Comparison of ENCODE assay signal across 1 cellular context in the genomic region with DNA sequence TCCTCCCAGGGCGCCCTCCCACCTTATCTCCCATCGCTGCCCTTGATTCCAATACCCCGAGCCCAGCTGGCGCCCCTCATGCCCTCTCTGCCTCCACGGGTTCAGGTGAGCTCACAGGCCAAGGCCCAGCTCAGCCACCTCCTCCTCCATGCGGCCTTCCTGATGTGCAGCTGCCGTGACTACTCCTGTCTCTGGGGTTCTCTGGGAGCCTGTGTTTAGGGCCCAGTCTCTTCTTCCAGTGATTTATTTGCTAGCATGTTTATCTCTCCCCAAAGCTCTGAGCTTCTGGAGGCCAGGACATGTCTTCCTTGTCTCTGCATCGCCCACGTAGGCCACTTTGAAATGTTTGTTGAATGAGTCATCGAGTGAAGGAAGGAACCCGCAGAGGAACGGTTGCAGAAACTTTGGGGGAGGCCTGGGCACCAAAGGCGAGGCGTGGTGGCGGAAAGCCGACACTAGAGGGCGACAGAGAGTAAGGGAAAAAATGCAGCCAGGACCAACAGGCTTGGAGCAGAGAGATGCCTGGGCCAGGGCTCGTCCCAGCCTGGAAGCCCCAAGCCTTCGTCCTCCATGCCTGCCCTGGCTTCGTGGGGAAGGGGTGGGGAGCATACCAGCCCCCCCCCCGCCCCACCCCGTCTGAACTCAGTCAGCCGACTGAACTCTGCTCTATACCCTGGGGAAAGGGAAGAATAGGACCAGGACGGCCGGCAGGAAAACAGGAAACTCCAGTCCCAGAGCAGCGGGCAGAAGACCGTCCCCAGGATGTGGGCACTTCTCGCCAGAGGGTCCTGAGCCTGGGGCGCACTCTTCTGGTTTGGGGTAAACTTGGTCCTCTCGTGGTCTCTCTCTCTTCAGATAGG.
A peak's percentile ranks its signal among the peaks of the same experiment; 100 is the strongest.
TF ChIP-seq lines count a peak whose summit lies in the region.

No MANE protein-coding gene starts in this region.

TF ChIP-seq in HepG2, 621 proteins besides CTCF, POLR2A, EP300 and RAD21 (continued from another document and continues in another):
- TF ChIP-seq TBX2 (CRISPR knock-in tag; IDR thresholded peaks at IDR 0.05; ENCODE audit: borderline replicate concordance) (peak; percentile 57; the same call in 1 of the 2 replicates), ZSCAN25 (CRISPR knock-in tag; IDR thresholded peaks at IDR 0.05) (peak; percentile 23; the same call in 1 of the 2 replicates), TFDP1 (CRISPR knock-in tag; IDR thresholded peaks at IDR 0.05; ENCODE audit: borderline replicate concordance) (peak; percentile 27; the same call in 1 of the 2 replicates), NAIF1 (CRISPR knock-in tag; IDR thresholded peaks at IDR 0.05; ENCODE audit: borderline replicate concordance) (no peak), ELF3 (CRISPR knock-in tag; IDR thresholded peaks at IDR 0.05) (peak; percentile 67; the same call in 1 of the 2 replicates), LCORL (IDR thresholded peaks at IDR 0.05) (no peak), LCORL (CRISPR knock-in tag; IDR thresholded peaks at IDR 0.05) (peak; percentile 86), KAT8 (CRISPR knock-in tag; IDR thresholded peaks at IDR 0.05) (peak; percentile 83; the same call in 1 of the 2 replicates), MYNN (CRISPR knock-in tag; IDR thresholded peaks at IDR 0.05; ENCODE audit: low read depth) (no peak), POGZ (CRISPR knock-in tag; IDR thresholded peaks at IDR 0.05) (peak; percentile 49; the same call in 1 of the 2 replicates), RFX5 (IDR thresholded peaks at IDR 0.05; ENCODE audit: low read depth, low read length) (no peak), MAFK (conservative IDR thresholded peaks at IDR 0.05 in 1 of 2, IDR thresholded peaks at IDR 0.05 in 1 of 2; ENCODE audit: low read length in 2 of 2) (no peak), ZFX (CRISPR knock-in tag; IDR thresholded peaks at IDR 0.05; ENCODE audit: low read depth) (peak; percentile 37; the same call in 1 of the 2 replicates), NPAS2 (CRISPR knock-in tag; IDR thresholded peaks at IDR 0.05; ENCODE audit: borderline replicate concordance) (no peak), ARID4A (CRISPR knock-in tag; IDR thresholded peaks at IDR 0.05; ENCODE audit: borderline replicate concordance) (peak; percentile 58; the same call in 1 of the 2 replicates), KDM4B (CRISPR knock-in tag; IDR thresholded peaks at IDR 0.05) (peak; percentile 81), CCDC6 (CRISPR knock-in tag; IDR thresholded peaks at IDR 0.05) (0 out of 2 replicates have a peak, but pooled peaks have one; percentile 26), MBNL3 (CRISPR knock-in tag; conservative IDR thresholded peaks at IDR 0.05) (no peak), NFE2L1 (CRISPR knock-in tag; IDR thresholded peaks at IDR 0.05; ENCODE audit: borderline replicate concordance) (peak; percentile 56; the same call in 1 of the 2 replicates), ESRRA (CRISPR knock-in tag; IDR thresholded peaks at IDR 0.05; ENCODE audit: low read depth) (peak; percentile 60; the same call in 1 of the 2 replicates), ZNF792 (CRISPR knock-in tag; IDR thresholded peaks at IDR 0.05) (peak; percentile 83), FOSL2 (CRISPR knock-in tag; IDR thresholded peaks at IDR 0.05) (peak; percentile 94), ZNF615 (CRISPR knock-in tag; IDR thresholded peaks at IDR 0.05; ENCODE audit: borderline replicate concordance) (no peak), SKI (IDR thresholded peaks at IDR 0.05; ENCODE audit: partially characterized antibody) (no peak), FLYWCH1 (CRISPR knock-in tag; IDR thresholded peaks at IDR 0.05) (no peak), MEIS1 (CRISPR knock-in tag; IDR thresholded peaks at IDR 0.05; ENCODE audit: borderline replicate concordance) (no peak), ZBTB25 (CRISPR knock-in tag; IDR thresholded peaks at IDR 0.05) (peak; percentile 44; the same call in 1 of the 2 replicates), HMG20A (CRISPR knock-in tag; IDR thresholded peaks at IDR 0.05; ENCODE audit: borderline replicate concordance) (peak; percentile 53; the same call in 1 of the 2 replicates), POLR2AphosphoS5 (IDR thresholded peaks at IDR 0.05; ENCODE audit: low read depth, low read length) (peak; percentile 50; the same call in 1 of the 2 replicates), ZNF580 (CRISPR knock-in tag; IDR thresholded peaks at IDR 0.05; ENCODE audit: borderline replicate concordance, low read depth) (peak; percentile 51; the same call in 1 of the 2 replicates), ZNF576 (CRISPR knock-in tag; IDR thresholded peaks at IDR 0.05) (peak; percentile 99)
- TF ChIP-seq, protein P1, sequence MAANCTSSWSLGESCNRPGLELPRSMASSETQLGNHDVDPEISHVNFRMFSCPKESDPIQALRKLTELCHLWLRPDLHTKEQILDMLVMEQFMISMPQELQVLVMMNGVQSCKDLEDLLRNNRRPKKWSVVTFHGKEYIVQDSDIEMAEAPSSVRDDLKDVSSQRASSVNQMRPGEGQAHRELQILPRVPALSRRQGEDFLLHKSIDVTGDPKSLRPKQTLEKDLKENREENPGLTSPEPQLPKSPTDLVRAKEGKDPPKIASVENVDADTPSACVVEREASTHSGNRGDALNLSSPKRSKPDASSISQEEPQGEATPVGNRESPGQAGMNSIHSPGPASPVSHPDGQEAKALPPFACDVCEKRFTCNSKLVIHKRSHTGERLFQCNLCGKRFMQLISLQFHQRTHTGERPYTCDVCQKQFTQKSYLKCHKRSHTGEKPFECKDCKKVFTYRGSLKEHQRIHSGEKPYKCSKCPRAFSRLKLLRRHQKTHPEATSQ (CRISPR knock-in tag; IDR thresholded peaks at IDR 0.05; ENCODE audit: borderline replicate concordance) = peak; percentile 75; the same call in 1 of the 2 replicates
- TF ChIP-seq, protein P2, sequence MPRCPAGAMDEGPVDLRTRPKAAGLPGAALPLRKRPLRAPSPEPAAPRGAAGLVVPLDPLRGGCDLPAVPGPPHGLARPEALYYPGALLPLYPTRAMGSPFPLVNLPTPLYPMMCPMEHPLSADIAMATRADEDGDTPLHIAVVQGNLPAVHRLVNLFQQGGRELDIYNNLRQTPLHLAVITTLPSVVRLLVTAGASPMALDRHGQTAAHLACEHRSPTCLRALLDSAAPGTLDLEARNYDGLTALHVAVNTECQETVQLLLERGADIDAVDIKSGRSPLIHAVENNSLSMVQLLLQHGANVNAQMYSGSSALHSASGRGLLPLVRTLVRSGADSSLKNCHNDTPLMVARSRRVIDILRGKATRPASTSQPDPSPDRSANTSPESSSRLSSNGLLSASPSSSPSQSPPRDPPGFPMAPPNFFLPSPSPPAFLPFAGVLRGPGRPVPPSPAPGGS (CRISPR knock-in tag; IDR thresholded peaks at IDR 0.05) = no peak
- TF ChIP-seq, protein P3, sequence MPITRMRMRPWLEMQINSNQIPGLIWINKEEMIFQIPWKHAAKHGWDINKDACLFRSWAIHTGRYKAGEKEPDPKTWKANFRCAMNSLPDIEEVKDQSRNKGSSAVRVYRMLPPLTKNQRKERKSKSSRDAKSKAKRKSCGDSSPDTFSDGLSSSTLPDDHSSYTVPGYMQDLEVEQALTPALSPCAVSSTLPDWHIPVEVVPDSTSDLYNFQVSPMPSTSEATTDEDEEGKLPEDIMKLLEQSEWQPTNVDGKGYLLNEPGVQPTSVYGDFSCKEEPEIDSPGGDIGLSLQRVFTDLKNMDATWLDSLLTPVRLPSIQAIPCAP (CRISPR knock-in tag; IDR thresholded peaks at IDR 0.05; ENCODE audit: low read depth) = no peak
- TF ChIP-seq, protein P4, sequence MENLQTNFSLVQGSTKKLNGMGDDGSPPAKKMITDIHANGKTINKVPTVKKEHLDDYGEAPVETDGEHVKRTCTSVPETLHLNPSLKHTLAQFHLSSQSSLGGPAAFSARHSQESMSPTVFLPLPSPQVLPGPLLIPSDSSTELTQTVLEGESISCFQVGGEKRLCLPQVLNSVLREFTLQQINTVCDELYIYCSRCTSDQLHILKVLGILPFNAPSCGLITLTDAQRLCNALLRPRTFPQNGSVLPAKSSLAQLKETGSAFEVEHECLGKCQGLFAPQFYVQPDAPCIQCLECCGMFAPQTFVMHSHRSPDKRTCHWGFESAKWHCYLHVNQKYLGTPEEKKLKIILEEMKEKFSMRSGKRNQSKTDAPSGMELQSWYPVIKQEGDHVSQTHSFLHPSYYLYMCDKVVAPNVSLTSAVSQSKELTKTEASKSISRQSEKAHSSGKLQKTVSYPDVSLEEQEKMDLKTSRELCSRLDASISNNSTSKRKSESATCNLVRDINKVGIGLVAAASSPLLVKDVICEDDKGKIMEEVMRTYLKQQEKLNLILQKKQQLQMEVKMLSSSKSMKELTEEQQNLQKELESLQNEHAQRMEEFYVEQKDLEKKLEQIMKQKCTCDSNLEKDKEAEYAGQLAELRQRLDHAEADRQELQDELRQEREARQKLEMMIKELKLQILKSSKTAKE (CRISPR knock-in tag; IDR thresholded peaks at IDR 0.05; ENCODE audit: borderline replicate concordance) = 0 out of 2 replicates have a peak, but pooled peaks have one; percentile 38
- TF ChIP-seq, protein P5, sequence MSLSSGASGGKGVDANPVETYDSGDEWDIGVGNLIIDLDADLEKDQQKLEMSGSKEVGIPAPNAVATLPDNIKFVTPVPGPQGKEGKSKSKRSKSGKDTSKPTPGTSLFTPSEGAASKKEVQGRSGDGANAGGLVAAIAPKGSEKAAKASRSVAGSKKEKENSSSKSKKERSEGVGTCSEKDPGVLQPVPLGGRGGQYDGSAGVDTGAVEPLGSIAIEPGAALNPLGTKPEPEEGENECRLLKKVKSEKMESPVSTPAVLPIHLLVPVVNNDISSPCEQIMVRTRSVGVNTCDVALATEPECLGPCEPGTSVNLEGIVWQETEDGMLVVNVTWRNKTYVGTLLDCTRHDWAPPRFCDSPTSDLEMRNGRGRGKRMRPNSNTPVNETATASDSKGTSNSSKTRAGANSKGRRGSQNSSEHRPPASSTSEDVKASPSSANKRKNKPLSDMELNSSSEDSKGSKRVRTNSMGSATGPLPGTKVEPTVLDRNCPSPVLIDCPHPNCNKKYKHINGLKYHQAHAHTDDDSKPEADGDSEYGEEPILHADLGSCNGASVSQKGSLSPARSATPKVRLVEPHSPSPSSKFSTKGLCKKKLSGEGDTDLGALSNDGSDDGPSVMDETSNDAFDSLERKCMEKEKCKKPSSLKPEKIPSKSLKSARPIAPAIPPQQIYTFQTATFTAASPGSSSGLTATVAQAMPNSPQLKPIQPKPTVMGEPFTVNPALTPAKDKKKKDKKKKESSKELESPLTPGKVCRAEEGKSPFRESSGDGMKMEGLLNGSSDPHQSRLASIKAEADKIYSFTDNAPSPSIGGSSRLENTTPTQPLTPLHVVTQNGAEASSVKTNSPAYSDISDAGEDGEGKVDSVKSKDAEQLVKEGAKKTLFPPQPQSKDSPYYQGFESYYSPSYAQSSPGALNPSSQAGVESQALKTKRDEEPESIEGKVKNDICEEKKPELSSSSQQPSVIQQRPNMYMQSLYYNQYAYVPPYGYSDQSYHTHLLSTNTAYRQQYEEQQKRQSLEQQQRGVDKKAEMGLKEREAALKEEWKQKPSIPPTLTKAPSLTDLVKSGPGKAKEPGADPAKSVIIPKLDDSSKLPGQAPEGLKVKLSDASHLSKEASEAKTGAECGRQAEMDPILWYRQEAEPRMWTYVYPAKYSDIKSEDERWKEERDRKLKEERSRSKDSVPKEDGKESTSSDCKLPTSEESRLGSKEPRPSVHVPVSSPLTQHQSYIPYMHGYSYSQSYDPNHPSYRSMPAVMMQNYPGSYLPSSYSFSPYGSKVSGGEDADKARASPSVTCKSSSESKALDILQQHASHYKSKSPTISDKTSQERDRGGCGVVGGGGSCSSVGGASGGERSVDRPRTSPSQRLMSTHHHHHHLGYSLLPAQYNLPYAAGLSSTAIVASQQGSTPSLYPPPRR (CRISPR knock-in tag; IDR thresholded peaks at IDR 0.05; ENCODE audit: borderline replicate concordance) = 0 out of 2 replicates have a peak, but pooled peaks have one; percentile 40
